ENCODE assay signal across 8 cellular contexts in genomic region chr15:73908030-73908821, GRCh38. TPM values are rescaled to one million over a fixed set of nuclear protein-coding genes. Genes with fewer than 3 reads are reported as not detected.
DNase-seq lines count a peak whose midpoint lies in the region; ATAC-seq, FAIRE-seq and TF ChIP-seq lines count a peak whose summit lies in the region.

No MANE protein-coding gene starts in this region.

- DNase-seq in NK-92 treated with Interleukin-12 subunit alpha and Interleukin-12 subunit beta, amount 100 ng/mL, for 24 hours (lab: John Stamatoyannopoulos, UW) = peak; percentile 61
- DNase-seq in NK-92 (lab: John Stamatoyannopoulos, UW; ENCODE audit: unreplicated experiment) (no peak), SHP77 treated with DMSO at 0.1 percent for 48 hours (lab: John Stamatoyannopoulos, UW) (peak; percentile 20), pancreas (peak; percentile 59 to 93 (median 82)), transverse colon (peak; percentile 81)
- peak; percentile 54 for DNase-seq in Jurkat, Clone E6-1 (ENCODE audit: low read depth, low spot score)
- peak; percentile 90 for DNase-seq in activated effector memory CD4-positive, alpha-beta T cell treated with anti-CD3 and anti-CD28 coated beads, Interleukin-2, amount 50 U/mL, for 16 hours

- TF ChIP-seq CTCF in gastroesophageal sphincter (IDR thresholded peaks at IDR 0.05) (peak in 3 of 4 experiments; percentile 84 to 95 (median 87)), pancreas (IDR thresholded peaks at IDR 0.05) (peak; percentile 40 to 81 (median 71)), transverse colon (IDR thresholded peaks at IDR 0.05) (peak; percentile 69 to 86 (median 82))

- H3K27me3 ChIP-seq in gastroesophageal sphincter (no peaks in the 10 kb centered on the region), pancreas (no peaks in the 10 kb centered on the region), transverse colon (no peaks in the 10 kb centered on the region)

- FAIRE-seq in pancreas (lab: Jason Lieb, UNC) = no peak

- H3K36me3 ChIP-seq in gastroesophageal sphincter (no peaks in the 10 kb centered on the region), pancreas (no peaks in the 10 kb centered on the region), transverse colon (no peaks in the 10 kb centered on the region)

- TF ChIP-seq EP300 in gastroesophageal sphincter (IDR thresholded peaks at IDR 0.05) (no peak), transverse colon (IDR thresholded peaks at IDR 0.05; ENCODE audit: low read depth) (no peak)

- intact Hi-C loops in pancreas (cut with DNase I) (no loop called here), transverse colon (cut with DNase I; ENCODE audit: low total_unique reads) (no loop called here)

- peak; percentile 90 for ATAC-seq in gastroesophageal sphincter
- peak; percentile 90 to 99 (median 98) for ATAC-seq in pancreas

- TF ChIP-seq POLR2A in gastroesophageal sphincter (IDR thresholded peaks at IDR 0.05) (no peak), transverse colon (IDR thresholded peaks at IDR 0.05) (no peak)

- no peak overlapping the region for H3K4me3 ChIP-seq in Jurkat, Clone E6-1 (ENCODE audit: low read length)
- H3K4me3 ChIP-seq in gastroesophageal sphincter (no peak overlapping the region), pancreas (no peak overlapping the region), transverse colon (no peak overlapping the region)

- H3K4me1 ChIP-seq in gastroesophageal sphincter = peaks cover 0 to 4% (median 0%) of the 10 kb centered on the region in 3 donors
- H3K4me1 ChIP-seq in pancreas = no peaks in the 10 kb centered on the region
- no peaks in the 10 kb centered on the region for H3K4me1 ChIP-seq in transverse colon

- H3K9me3 ChIP-seq in gastroesophageal sphincter (no peaks in the 10 kb centered on the region), pancreas (no peaks in the 10 kb centered on the region), transverse colon (no peaks in the 10 kb centered on the region)

- 0 to 10% methylated on average over 1 to 4 of the region's 7 CpGs for WGBS in gastroesophageal sphincter (ENCODE audit: low coverage in 1 of 2), 2 donors
- WGBS in pancreas, 2 donors = 15 to 23% methylated on average over 7 of the region's 7 CpGs
- 14% methylated on average over 7 of the region's 7 CpGs; no CpG with 5 or more reads in 1 of the 2 donors for WGBS in transverse colon (ENCODE audit: low coverage in 1 of 2), 2 donors

- in situ Hi-C loops in transverse colon (cut with MboI; ENCODE audit: low pct_ligation_motif_present in 1 of 4, low pct_unique_long_range_greater_than_20kb in 1 of 4, low sequenced_read_pairs in 3 of 4) = no loop called here

- H3K27ac ChIP-seq in gastroesophageal sphincter (no peak overlapping the region), pancreas (no peak overlapping the region), transverse colon (no peak overlapping the region)

RNA-seq across cellular contexts. Expression of gene LOXL1, which starts 18.0 kb away (rescaled TPM):
- 7.1 TPM for polyA plus RNA-seq in Jurkat, Clone E6-1 (2012; ENCODE audit: insufficient read depth, insufficient read length)
- total RNA-seq in gastroesophageal sphincter (10 to 100 TPM; 22.9 to 63.0 (median 34.5) TPM), pancreas (10 to 100 TPM in 1 of 6 donors, 1 to 10 TPM in 5; 2.2 to 14.9 (median 4.9) TPM), transverse colon (1 to 10 TPM in 3 of 4 donors, not detected in 1; 1.8 to 6.8 (median 1.9) TPM)
- 10 to 100 TPM; 11.5 to 14.8 TPM for polyA plus RNA-seq in pancreas

RNA-seq across cellular contexts. Expression of gene TBC1D21, which starts 34.9 kb away (rescaled TPM):
- not detected for polyA plus RNA-seq in Jurkat, Clone E6-1 (2012; ENCODE audit: insufficient read depth, insufficient read length)
- total RNA-seq in gastroesophageal sphincter (not detected), pancreas (not detected), transverse colon (not detected)
- not detected for polyA plus RNA-seq in pancreas
